ENCODE assay signal across 8 cellular contexts in the genomic region with DNA sequence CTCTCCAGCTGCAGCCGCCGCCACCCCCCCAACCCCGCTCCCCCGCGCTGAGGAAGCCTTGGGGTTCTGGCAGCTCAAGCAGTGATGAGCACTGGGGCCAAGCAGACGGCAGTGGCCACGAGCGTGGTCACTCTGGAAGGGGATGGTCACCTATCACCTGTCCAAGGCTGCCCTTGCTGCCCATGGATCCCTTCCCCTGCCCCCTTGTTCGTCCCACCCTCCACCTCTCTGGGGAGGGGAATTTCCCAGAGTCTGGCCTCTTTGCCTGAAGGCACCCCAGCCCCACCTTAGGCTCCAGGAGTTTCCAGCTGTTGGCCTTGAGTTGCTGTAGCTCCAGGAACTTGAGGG. TPM values are rescaled to one million over a fixed set of nuclear protein-coding genes. Genes with fewer than 3 reads are reported as not detected.
A peak's percentile ranks its signal among the peaks of the same experiment; 100 is the strongest.
DNase-seq lines count a peak whose midpoint lies in the region; ATAC-seq, FAIRE-seq and TF ChIP-seq lines count a peak whose summit lies in the region.

No MANE protein-coding gene starts in this region.

- peak overlapping the region; percentile 80 for H3K4me2 ChIP-seq in Karpas-422 (ENCODE audit: low read depth, low read length, poor library complexity, severe bottlenecking)

- TF ChIP-seq CTCF in CD8-positive, alpha-beta T cell (IDR thresholded peaks at IDR 0.05), result no peak
- no peak for TF ChIP-seq CTCF in dorsolateral prefrontal cortex (IDR thresholded peaks at IDR 0.05 in 54 of 56, conservative IDR thresholded peaks at IDR 0.05 in 2 of 56; ENCODE audit: low read depth in 1 of 56, partially characterized antibody in 56 of 56)
- TF ChIP-seq CTCF in pancreas (IDR thresholded peaks at IDR 0.05), result no peak

- H3K9me2 ChIP-seq in Karpas-422 (replicated peaks; ENCODE audit: insufficient read depth, low read length), result no peaks in the 10 kb centered on the region

- intact Hi-C loops in CD8-positive, alpha-beta T cell (cut with DNase I, micrococcal nuclease), result loop anchor here (1.0 to 10.0 kb wide), 7 partner anchors 14 to 690 kb away; a partner anchor contains a TSS
- intact Hi-C loops in dorsolateral prefrontal cortex (cut with DNase I), result loop anchor here (5.0 to 10.0 kb wide), 4 partner anchors 61 to 428 kb away; a partner anchor contains a TSS
- intact Hi-C loops in pancreas (cut with DNase I), result no loop called here

- peak overlapping the region; percentile 86 for H3K9ac ChIP-seq in Karpas-422 (ENCODE audit: low read length)

- peaks cover 50% of the 10 kb centered on the region for H3K4me1 Mint-ChIP-seq in CD8-positive, alpha-beta T cell (ENCODE audit: low read depth)

- H3K27me3 ChIP-seq in CD8-positive, alpha-beta T cell (ENCODE audit: insufficient read depth, low read length), result no peaks in the 10 kb centered on the region
- no peaks in the 10 kb centered on the region for H3K27me3 ChIP-seq in Karpas-422 (ENCODE audit: low read length)
- no peaks in the 10 kb centered on the region for H3K27me3 ChIP-seq in dorsolateral prefrontal cortex
- H3K27me3 ChIP-seq in pancreas, result no peaks in the 10 kb centered on the region

- CTCF ChIA-PET in CD8-positive, alpha-beta T cell (lab: Charles Lee), result interaction anchor here (0.5 to 11.2 kb wide), 17 partner anchors 8 to 437 kb away, joined by 3 to 129 read pairs (median 4); a partner anchor contains a TSS

- H3K4me3 ChIP-seq in CD8-positive, alpha-beta T cell (ENCODE audit: low read depth, low read length), result peak overlapping the region; percentile 68
- peak overlapping the region; percentile 69 for H3K4me3 ChIP-seq in Karpas-422 (ENCODE audit: low read length)
- peak overlapping the region; percentile 44 to 90 (median 72) for H3K4me3 ChIP-seq in dorsolateral prefrontal cortex
- peak overlapping the region; percentile 32 to 89 (median 62) for H3K4me3 ChIP-seq in pancreas

- POLR2A ChIA-PET in CD8-positive, alpha-beta T cell (lab: Charles Lee), result interaction anchor here (1.0 to 1.2 kb wide), 5 partner anchors 14 to 326 kb away, joined by 3 to 7 read pairs (median 3); a partner anchor contains a TSS

- peak overlapping the region; percentile 93; the same call in 1 of the 2 replicates for H2AFZ ChIP-seq in Karpas-422 (ENCODE audit: low read length)

- WGBS in pancreas, 2 donors, result 25 to 27% methylated on average over 9 of the region's 9 CpGs

- no peaks in the 10 kb centered on the region for H3K9me3 ChIP-seq in CD8-positive, alpha-beta T cell (ENCODE audit: low read length)
- no peaks in the 10 kb centered on the region for H3K9me3 ChIP-seq in Karpas-422 (ENCODE audit: low read length)
- no peaks in the 10 kb centered on the region for H3K9me3 ChIP-seq in pancreas

- no peaks in the 10 kb centered on the region for H4K20me1 ChIP-seq in Karpas-422 (ENCODE audit: insufficient read depth, low read depth, low read length)

- no peaks in the 10 kb centered on the region for H3K36me3 Mint-ChIP-seq in CD8-positive, alpha-beta T cell

- FAIRE-seq in pancreas (lab: Jason Lieb, UNC), result no peak

- DNase-seq in CD8-positive, alpha-beta T cell, result no peak
- no peak for DNase-seq in Karpas-422
- no peak for DNase-seq in dorsolateral prefrontal cortex
- DNase-seq in pancreas, result peak in 1 of 6 donors; percentile 70

- no peaks in the 10 kb centered on the region for H3K9me3 Mint-ChIP-seq in CD8-positive, alpha-beta T cell

- no peaks in the 10 kb centered on the region for H3K79me2 ChIP-seq in Karpas-422 (ENCODE audit: low read length)

- H3K4me3 Mint-ChIP-seq in CD8-positive, alpha-beta T cell, result peak overlapping the region; percentile 88

- no peaks in the 10 kb centered on the region for H3K27me3 Mint-ChIP-seq in CD8-positive, alpha-beta T cell (ENCODE audit: low read depth)

- peak overlapping the region; percentile 67 for H3K27ac ChIP-seq in CD8-positive, alpha-beta T cell (ENCODE audit: low read depth, low read length)
- H3K27ac ChIP-seq in Karpas-422 (ENCODE audit: low read length) (peak overlapping the region; percentile 66), dorsolateral prefrontal cortex (peak overlapping the region in 56 of 59 donors; percentile 18 to 93 (median 80)), pancreas (peak overlapping the region in 3 of 4 donors; percentile 73 to 81 (median 81))

- H3K27ac Mint-ChIP-seq in CD8-positive, alpha-beta T cell, result peak overlapping the region; percentile 87

- H3K4me1 ChIP-seq in CD8-positive, alpha-beta T cell (ENCODE audit: insufficient read depth, low read length), result peaks cover 62% of the 10 kb centered on the region
- H3K4me1 ChIP-seq in Karpas-422 (ENCODE audit: low read length), result peaks cover 43% of the 10 kb centered on the region
- peaks cover 0 to 4% (median 3%) of the 10 kb centered on the region in 3 donors for H3K4me1 ChIP-seq in pancreas

- no peaks in the 10 kb centered on the region for H3K36me3 ChIP-seq in CD8-positive, alpha-beta T cell (ENCODE audit: insufficient read depth, low read length)
- H3K36me3 ChIP-seq in Karpas-422 (ENCODE audit: insufficient read depth, low read length) (no peaks in the 10 kb centered on the region), pancreas (no peaks in the 10 kb centered on the region)

- no peak for ATAC-seq in CD8-positive, alpha-beta T cell
- ATAC-seq in pancreas (peak in 1 of 4 donors; percentile 6), HG03521 (IDR thresholded peaks at IDR 0.05; ENCODE audit: unreplicated experiment) (no peak), GM18909 (IDR thresholded peaks at IDR 0.05; ENCODE audit: poor library complexity, unreplicated experiment) (no peak), GM19395 (IDR thresholded peaks at IDR 0.05; ENCODE audit: unreplicated experiment) (no peak), HG03460 (IDR thresholded peaks at IDR 0.05; ENCODE audit: unreplicated experiment) (no peak)

RNA-seq across cellular contexts. Expression of a gene that starts 7.2 kb away (rescaled TPM):
- 10 to 100 TPM; 46.6 to 48.7 TPM for total RNA-seq in CD8-positive, alpha-beta T cell
- 25.3 and 33.0 TPM in 2 replicates for total RNA-seq in Karpas-422 (2014; rRNA removed; shearing (Covaris generic); ENCODE audit: low replicate concordance)
- 10 to 100 TPM; 28.2 to 65.2 (median 48.3) TPM for total RNA-seq in dorsolateral prefrontal cortex
- 10 to 100 TPM in 5 of 6 donors, 1 to 10 TPM in 1; 8.3 to 18.5 (median 14.3) TPM for total RNA-seq in pancreas
- polyA plus RNA-seq in pancreas, result 10 to 100 TPM in 1 of 2 donors, 1 to 10 TPM in 1; 6.2 to 17.1 TPM

Comparison
In these comparisons a context has a peak if more than half of its experiments do, and no peak if none do; other contexts are left out.
1. intact Hi-C loops: an anchor here in CD8-positive, alpha-beta T cell (1.0 to 10.0 kb wide) and dorsolateral prefrontal cortex (5.0 to 10.0 kb wide); none called in pancreas.